In the genomic region with DNA sequence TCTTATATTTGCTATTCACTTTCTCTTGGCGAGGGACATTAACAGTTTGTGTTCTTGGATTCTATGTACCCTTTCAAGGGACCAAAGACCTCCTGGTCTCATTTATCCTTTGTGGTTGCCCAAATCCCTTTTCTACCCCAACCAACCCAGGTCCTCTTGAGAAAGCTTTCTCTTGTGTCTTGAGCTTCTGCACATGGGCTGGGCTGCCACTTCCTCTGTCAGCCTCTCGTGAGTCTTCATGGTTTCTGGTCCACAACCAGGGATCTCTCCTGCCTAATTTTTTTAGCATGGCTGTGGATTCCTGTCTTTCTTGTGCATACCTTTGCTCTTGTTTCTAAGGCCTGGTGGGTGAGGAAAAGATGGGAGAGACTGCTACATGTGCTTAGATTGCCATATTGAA, we compare ENCODE assay signal across 24 cellular contexts. TPM values are rescaled to one million over a fixed set of nuclear protein-coding genes. Genes with fewer than 3 reads are reported as not detected.
DNase-seq lines count a peak whose midpoint lies in the region; ATAC-seq, FAIRE-seq and TF ChIP-seq lines count a peak whose summit lies in the region.
"Had no signal": no experiment of that assay in that cellular context is flagged by ENCODE, and none has a peak within 500 bp of the region (broad histone marks: within the 10 kb centered on the region; RNA-seq: fewer than 3 reads in every experiment).

No MANE protein-coding gene starts in this region.

- DNase-seq in H7 (peak; percentile 28), MV-4-11 (lab: John Stamatoyannopoulos, UW) (peak; percentile 77), GM12878 (ENCODE audit: low read depth, low spot score) (no peak), dermis blood vessel endothelial cell (no peak), iPS-NIHi7 (ENCODE audit: extremely low spot score) (no peak), breast epithelium (ENCODE audit: low spot score in 2 of 2) (no peak)
- DNase-seq: CD8-positive, alpha-beta T cell; NCI-H1105 treated with DMSO at 0.1 percent for 48 hours; NCI-H1694 treated with DMSO at 0.1 percent for 48 hours; NCI-H2107; NCI-H2227 treated with DMSO at 0.1 percent for 48 hours; NCI-H510A treated with DMSO at 0.1 percent for 48 hours; NCI-H774; SW 1271 had no signal

- H4K20me1 ChIP-seq in BLaER1 treated with 17β-estradiol and CSF1 and Interleukin-3, amounts not matched to agents 10 nM and 100 nM: peaks cover 0 to 16% (median 0%) of the 10 kb centered on the region in 11 experiments; a peak in 3 of 22 replicates
- H4K20me1 ChIP-seq in GM12878 (ENCODE audit: control insufficient read depth, insufficient read depth): no peaks in the 10 kb centered on the region

- in situ Hi-C loops in GM12878 (cut with MboI): no loop called here

- peak overlapping the region in 8 of 11 experiments; percentile 8 to 37 (median 24); a peak in 11 of 22 replicates for H3K4me2 ChIP-seq in BLaER1 treated with 17β-estradiol and CSF1 and Interleukin-3, amounts not matched to agents 10 nM and 100 nM
- no peak overlapping the region for H3K4me2 ChIP-seq in GM12878 (ENCODE audit: control insufficient read depth, insufficient read depth)
- H3K4me2 ChIP-seq: GM23338, KMS-11 had no signal

- no peak overlapping the region; a peak in 1 of 22 replicates for H3K9ac ChIP-seq in BLaER1 treated with 17β-estradiol and CSF1 and Interleukin-3, amounts not matched to agents 10 nM and 100 nM
- no peak overlapping the region for H3K9ac ChIP-seq in GM12878 (ENCODE audit: control insufficient read depth, insufficient read depth, low read length)
- H3K9ac ChIP-seq: KMS-11 had no signal

- POLR2A ChIA-PET in GM12878 (lab: Charles Lee): no interaction called here

- H3K27me3 ChIP-seq in BLaER1 treated with 17β-estradiol and CSF1 and Interleukin-3, amounts not matched to agents 10 nM and 100 nM: no peaks in the 10 kb centered on the region
- H3K27me3 ChIP-seq in H7 (ENCODE audit: control insufficient read depth, insufficient read depth, low read length): no peaks in the 10 kb centered on the region
- H3K27me3 ChIP-seq in GM12878 (replicated peaks in 1 of 2; ENCODE audit: control insufficient read depth in 2 of 2, insufficient read depth in 2 of 2, low read length in 1 of 2): no peaks in the 10 kb centered on the region
- no peaks in the 10 kb centered on the region for H3K27me3 ChIP-seq in breast epithelium

- peaks cover 0 to 24% (median 14%) of the 10 kb centered on the region in 11 experiments; a peak in 15 of 22 replicates for H3K9me3 ChIP-seq in BLaER1 treated with 17β-estradiol and CSF1 and Interleukin-3, amounts not matched to agents 10 nM and 100 nM (replicated peaks in 1 of 11)
- H3K9me3 ChIP-seq in GM12878 (replicated peaks; ENCODE audit: control insufficient read depth, insufficient read depth, low read length) (no peaks in the 10 kb centered on the region; the same call in 2 of the 3 replicates), breast epithelium (peaks cover 0 to 5% of the 10 kb centered on the region in 2 donors)
- H3K9me3 ChIP-seq: SJSA1 had no signal

- intact Hi-C loops in GM12878 (cut with micrococcal nuclease; ENCODE audit: unreplicated experiment) (no loop called here), breast epithelium (cut with DNase I; ENCODE audit: low total_unique reads) (no loop called here)

- 69% methylated on average over 2 of the region's 2 CpGs for WGBS in GM12878 (ENCODE audit: insufficient coverage, insufficient replicate concordance, low lambda C conversion rate, missing lambda C conversion rate)

- TF ChIP-seq POLR2A in GM12878 (IDR thresholded peaks at IDR 0.05; ENCODE audit: low read depth, low read length) (no peak), breast epithelium (IDR thresholded peaks at IDR 0.05) (no peak)

- CTCF ChIA-PET in GM12878 (lab: Yijun Ruan, JAX): interaction anchor here (1.5 kb wide), 1 partner anchor 236 kb away, joined by 3 read pairs; no protein-coding TSS in a partner anchor

- SMC1A ChIA-PET in GM12878 (lab: Charles Lee; ENCODE audit: uncharacterized antibody, unreplicated experiment): interaction anchor here (0.6 kb wide), 1 partner anchor 151 kb away, joined by 3 read pairs; no protein-coding TSS in a partner anchor

- H3K36me3 ChIP-seq in BLaER1 treated with 17β-estradiol and CSF1 and Interleukin-3, amounts not matched to agents 10 nM and 100 nM: peaks cover 8 to 23% (median 11%) of the 10 kb centered on the region in 11 experiments; a peak in 17 of 22 replicates
- H3K36me3 ChIP-seq in H7 (replicated peaks; ENCODE audit: control insufficient read depth, insufficient read depth, low read length) (no peaks in the 10 kb centered on the region), GM12878 (ENCODE audit: control insufficient read depth in 2 of 2, insufficient read depth in 2 of 2, low read length in 1 of 2) (no peaks in the 10 kb centered on the region), breast epithelium (no peaks in the 10 kb centered on the region)

- H3K4me1 ChIP-seq in BLaER1 treated with 17β-estradiol and CSF1 and Interleukin-3, amounts not matched to agents 10 nM and 100 nM: peaks cover 14 to 36% (median 30%) of the 10 kb centered on the region in 10 experiments
- H3K4me1 ChIP-seq in GM12878 (ENCODE audit: control insufficient read depth, insufficient read depth, low read length): no peaks in the 10 kb centered on the region
- H3K4me1 ChIP-seq in breast epithelium: no peaks in the 10 kb centered on the region
- H3K4me1 ChIP-seq: SJSA1 had no signal

- no peak overlapping the region; a peak in 1 of 22 replicates for H3K27ac ChIP-seq in BLaER1 treated with 17β-estradiol and CSF1 and Interleukin-3, amounts not matched to agents 10 nM and 100 nM
- H3K27ac ChIP-seq in GM12878 (ENCODE audit: control insufficient read depth, insufficient read depth) (no peak overlapping the region), breast epithelium (no peak overlapping the region)
- H3K27ac ChIP-seq: KMS-11, SJSA1 had no signal

- FAIRE-seq in GM12878 (lab: Jason Lieb, UNC): peak; percentile 52
- FAIRE-seq: A204.1, D721Med had no signal

- TF ChIP-seq RAD21 in GM12878 (IDR thresholded peaks at IDR 0.05; ENCODE audit: insufficient read depth, low read depth, low read length): no peak

- RAD21 ChIA-PET in GM12878 (lab: Charles Lee; ENCODE audit: unreplicated experiment): no interaction called here

- TF ChIP-seq EP300 in GM12878 (IDR thresholded peaks at IDR 0.05; ENCODE audit: borderline replicate concordance in 1 of 2, control insufficient read depth in 1 of 2, low read depth in 2 of 2, low read length in 2 of 2): no peak

- no TSS peak for BruUV-seq in GM12878 (replicated peaks; lab: Mats Ljungman, UMichigan)

- ATAC-seq in GM12878 (no peak), GM18868 (IDR thresholded peaks at IDR 0.05; ENCODE audit: unreplicated experiment) (no peak)
- ATAC-seq: CD8-positive, alpha-beta T cell; GM23338 had no signal

- TF ChIP-seq CTCF in GM12878 (IDR thresholded peaks at IDR 0.05 in 2 of 3, conservative IDR thresholded peaks at IDR 0.05 in 1 of 3; ENCODE audit: control insufficient read depth in 2 of 3, extremely low read depth in 1 of 3, insufficient read depth in 1 of 3, low read depth in 3 of 3, low read length in 3 of 3) (no peak), breast epithelium (IDR thresholded peaks at IDR 0.05) (no peak)

- H2AFZ ChIP-seq in GM12878 (ENCODE audit: control insufficient read depth, low read depth, low read length): no peak overlapping the region
- H2AFZ ChIP-seq: GM23338 had no signal

- H3K79me2 ChIP-seq in GM12878 (ENCODE audit: control insufficient read depth, insufficient read depth, low read length): no peaks in the 10 kb centered on the region

- no peak overlapping the region for H3K4me3 ChIP-seq in BLaER1 treated with 17β-estradiol and CSF1 and Interleukin-3, amounts not matched to agents 10 nM and 100 nM
- H3K4me3 ChIP-seq in H7 (ENCODE audit: insufficient read depth, low read depth, low read length): no peak overlapping the region
- no peak overlapping the region for H3K4me3 ChIP-seq in GM12878
- H3K4me3 ChIP-seq in breast epithelium: no peak overlapping the region
- H3K4me3 ChIP-seq: GM23338, SJSA1 had no signal

RNA-seq across cellular contexts. Expression of gene TIMM13, which starts 14.9 kb away (rescaled TPM):
- 176 and 179 TPM in 2 replicates for total RNA-seq in H7 (2014; rRNA removed; shearing (Covaris generic))
- total RNA-seq in GM12878 (2013; cell fraction: nucleolus; rRNA removed): 59.7 and 74.3 TPM in 2 replicates
- 69.5 and 80.8 TPM in 2 replicates for total RNA-seq in GM12878 (2014; rRNA removed)
- 28.3 and 34.4 TPM in 2 replicates for total RNA-seq in GM12878 (2014; rRNA removed; fragmentation: Illumina TruSeq; extraction: Trizol)
- total RNA-seq in GM12878 (2021): 151 and 160 TPM in 2 replicates
- polyA plus RNA-seq in GM12878 (2011; ENCODE audit: low read depth): 23.9 TPM
- polyA plus RNA-seq in GM12878 (2011; rRNA removed): 17.1 and 38.9 TPM in 2 replicates
- 74.2 and 137 TPM in 2 replicates for polyA plus RNA-seq in GM12878 (2011; cell fraction: cytosol; rRNA removed)
- polyA plus RNA-seq in GM12878 (2011; cell fraction: nucleus; rRNA removed): 67.2 and 71.6 TPM in 2 replicates
- polyA plus RNA-seq in GM12878 (2012): 48.0 and 50.4 TPM in 2 replicates
- 1.6 and 9.9 TPM in 2 replicates for polyA plus RNA-seq in GM12878 (2014; fragmentation: Illumina TruSeq; extraction: Trizol)
- 10 to 100 TPM; 17.9 to 46.3 TPM for polyA plus RNA-seq in GM12878 (2014; fragmentation: Nextera tagmentation; extraction: Ambion mirVana)
- polyA plus RNA-seq in GM12878 (2014; rRNA removed): 82.1 and 111 TPM in 2 replicates
- polyA plus RNA-seq in GM12878 (2016; fragmentation: Nextera tagmentation; extraction: Ambion mirVana): 100 to 1,000 TPM; 200 to 205 TPM
- 5.5 and 23.9 TPM in 2 replicates for polyA minus RNA-seq in GM12878 (2011; rRNA and poly(A)+ RNA removed)
- 18.7 and 24.1 TPM in 2 replicates for polyA minus RNA-seq in GM12878 (2011; cell fraction: cytosol; rRNA and poly(A)+ RNA removed)
- polyA minus RNA-seq in GM12878 (2011; cell fraction: nucleus; rRNA and poly(A)+ RNA removed): 9.9 and 18.2 TPM in 2 replicates
- 48.3 and 53.5 TPM in 2 replicates for total RNA-seq in dermis blood vessel endothelial cell
- 10 to 100 TPM; 27.7 to 34.4 (median 28.1) TPM for total RNA-seq in breast epithelium

RNA-seq across cellular contexts. Expression of gene LMNB2, which starts 44.3 kb away (rescaled TPM):
- total RNA-seq in H7 (2014; rRNA removed; shearing (Covaris generic)): 204 and 229 TPM in 2 replicates
- 39.2 and 49.9 TPM in 2 replicates for total RNA-seq in GM12878 (2013; cell fraction: nucleolus; rRNA removed)
- total RNA-seq in GM12878 (2014; rRNA removed): 98.7 and 107 TPM in 2 replicates
- total RNA-seq in GM12878 (2014; rRNA removed; fragmentation: Illumina TruSeq; extraction: Trizol): 63.4 and 66.4 TPM in 2 replicates
- 117 and 118 TPM in 2 replicates for total RNA-seq in GM12878 (2021)
- polyA plus RNA-seq in GM12878 (2011; ENCODE audit: low read depth): 34.0 TPM
- polyA plus RNA-seq in GM12878 (2011; rRNA removed): 62.9 and 98.1 TPM in 2 replicates
- 131 and 153 TPM in 2 replicates for polyA plus RNA-seq in GM12878 (2011; cell fraction: cytosol; rRNA removed)
- polyA plus RNA-seq in GM12878 (2011; cell fraction: nucleus; rRNA removed): 89.5 and 121 TPM in 2 replicates
- 45.1 and 51.1 TPM in 2 replicates for polyA plus RNA-seq in GM12878 (2012)
- 80.1 and 121 TPM in 2 replicates for polyA plus RNA-seq in GM12878 (2014; fragmentation: Illumina TruSeq; extraction: Trizol)
- 1 to 10 TPM in 1 of 2 experiments, under 1 TPM in 1; 0.61 to 1.9 TPM for polyA plus RNA-seq in GM12878 (2014; fragmentation: Nextera tagmentation; extraction: Ambion mirVana)
- polyA plus RNA-seq in GM12878 (2014; rRNA removed): 94.8 and 108 TPM in 2 replicates
- polyA plus RNA-seq in GM12878 (2016; fragmentation: Nextera tagmentation; extraction: Ambion mirVana): 10 to 100 TPM; 10.4 to 47.3 TPM
- polyA minus RNA-seq in GM12878 (2011; rRNA and poly(A)+ RNA removed): 61.8 and 93.7 TPM in 2 replicates
- polyA minus RNA-seq in GM12878 (2011; cell fraction: cytosol; rRNA and poly(A)+ RNA removed): 29.2 and 34.9 TPM in 2 replicates
- 14.7 and 19.8 TPM in 2 replicates for polyA minus RNA-seq in GM12878 (2011; cell fraction: nucleus; rRNA and poly(A)+ RNA removed)
- 57.3 and 179 TPM in 2 replicates for total RNA-seq in dermis blood vessel endothelial cell
- 10 to 100 TPM; 13.1 to 25.2 (median 15.7) TPM for total RNA-seq in breast epithelium

RNA-seq across cellular contexts. Expression of gene TMPRSS9, which starts 52.4 kb away (rescaled TPM):
- 0.48 TPM in 1 of 2 replicates, not detected in the other for total RNA-seq in H7 (2014; rRNA removed; shearing (Covaris generic))
- total RNA-seq in GM12878 (2013; cell fraction: nucleolus; rRNA removed): 0.35 TPM in 1 of 2 replicates, not detected in the other
- total RNA-seq in GM12878 (2014; rRNA removed) (not detected in 2 replicates), GM12878 (2014; rRNA removed; fragmentation: Illumina TruSeq; extraction: Trizol) (not detected in 2 replicates), GM12878 (2021) (not detected in 2 replicates), dermis blood vessel endothelial cell (under 0.01 and 0.14 TPM in 2 replicates), breast epithelium (under 1 TPM in 1 of 3 donors, not detected in 2; under 0.01 TPM)
- 0.41 TPM for polyA plus RNA-seq in GM12878 (2011; ENCODE audit: low read depth)
- polyA plus RNA-seq in GM12878 (2011; rRNA removed) (not detected in 2 replicates), GM12878 (2014; fragmentation: Illumina TruSeq; extraction: Trizol) (not detected in 2 replicates), GM12878 (2014; fragmentation: Nextera tagmentation; extraction: Ambion mirVana) (not detected), GM12878 (2014; rRNA removed) (0.09 TPM in 1 of 2 replicates, not detected in the other), GM12878 (2016; fragmentation: Nextera tagmentation; extraction: Ambion mirVana) (under 1 TPM in 1 of 2 experiments, not detected in 1; 0.24 TPM)
- 0.02 TPM in 1 of 2 replicates, not detected in the other for polyA plus RNA-seq in GM12878 (2011; cell fraction: cytosol; rRNA removed)
- 0.06 TPM in 1 of 2 replicates, not detected in the other for polyA plus RNA-seq in GM12878 (2011; cell fraction: nucleus; rRNA removed)
- polyA plus RNA-seq in GM12878 (2012): 0.35 and 1.1 TPM in 2 replicates
- polyA minus RNA-seq in GM12878 (2011; rRNA and poly(A)+ RNA removed): not detected in 2 replicates
- polyA minus RNA-seq in GM12878 (2011; cell fraction: cytosol; rRNA and poly(A)+ RNA removed): not detected in 2 replicates
- not detected in 2 replicates for polyA minus RNA-seq in GM12878 (2011; cell fraction: nucleus; rRNA and poly(A)+ RNA removed)
- total RNA-seq: CD8-positive, alpha-beta T cell; MCF 10A; SJSA1; T-helper 2 cell treated with Interferon-gamma antibody and Interleukin-4, amounts not matched to agents 100 ng/mL and 5 ng/mL, for 36 hours had no signal
- polyA plus RNA-seq: BJ had no signal

Comparison
In these comparisons a context has a peak if more than half of its experiments do, and no peak if none do; other contexts are left out.
1. DNase-seq: peak in H7 (single experiment) and MV-4-11 (single experiment); none in GM12878 (single experiment), dermis blood vessel endothelial cell (single experiment), iPS-NIHi7 (single experiment) and breast epithelium (0 of 2).